Comparison of ENCODE assay signal across 21 cellular contexts in genomic region chr2:214265991-214266489, GRCh38.
A peak's percentile ranks its signal among the peaks of the same experiment; 100 is the strongest.
DNase-seq lines count a peak whose midpoint lies in the region; ATAC-seq and TF ChIP-seq lines count a peak whose summit lies in the region.
"Had no signal": no experiment of that assay in that cellular context is flagged by ENCODE, and none has a peak within 500 bp of the region (broad histone marks: within the 10 kb centered on the region; RNA-seq: fewer than 3 reads in every experiment).

No MANE protein-coding gene starts in this region.

- POLR2A ChIA-PET in PC-9 (lab: Charles Lee; ENCODE audit: unreplicated experiment): no interaction called here

- BruUV-seq in PC-9 (replicated peaks; lab: Mats Ljungman, UMichigan): no TSS peak

- H2AFZ ChIP-seq in PC-9 (no peak overlapping the region), Karpas-422 (ENCODE audit: low read length) (no peak overlapping the region)
- H2AFZ ChIP-seq: GM23338 had no signal

- H3K79me2 ChIP-seq in PC-9 (ENCODE audit: low read depth) (no peaks in the 10 kb centered on the region), Karpas-422 (ENCODE audit: low read length) (no peaks in the 10 kb centered on the region)

- no peak for ATAC-seq in GM18498 (IDR thresholded peaks at IDR 0.05; ENCODE audit: unreplicated experiment)
- ATAC-seq: GM23338, T-cell had no signal

- H3K27me3 ChIP-seq in PC-9 (ENCODE audit: insufficient read depth, low read depth): no peaks in the 10 kb centered on the region
- no peaks in the 10 kb centered on the region for H3K27me3 ChIP-seq in Karpas-422 (ENCODE audit: low read length)

- TF ChIP-seq CTCF in PC-9 (conservative IDR thresholded peaks at IDR 0.05): no peak

- H3K36me3 ChIP-seq in PC-9 (ENCODE audit: low read depth) (no peaks in the 10 kb centered on the region), Karpas-422 (ENCODE audit: insufficient read depth, low read length) (no peaks in the 10 kb centered on the region)
- H3K36me3 ChIP-seq: HAP-1 had no signal

- H3F3A ChIP-seq in PC-9 (ENCODE audit: insufficient read depth, low read depth): no peaks in the 10 kb centered on the region

- H3K4me1 ChIP-seq in PC-9 (replicated peaks; ENCODE audit: insufficient read depth) (no peaks in the 10 kb centered on the region), Karpas-422 (ENCODE audit: low read length) (no peaks in the 10 kb centered on the region)
- H3K4me1 ChIP-seq: HAP-1 had no signal

- peak; percentile 6 for DNase-seq in GM03348 (ENCODE audit: low spot score)
- DNase-seq in astrocyte of the hippocampus (ENCODE audit: low read depth, low spot score): peak; percentile 54
- DNase-seq in foreskin melanocyte: peak; percentile 91
- no peak for DNase-seq in PC-9
- DNase-seq in Karpas-422: no peak
- no peak for DNase-seq in activated T-cell treated with anti-CD3 and anti-CD28 coated beads for 4 hours
- DNase-seq: DMS153; DND-41; KG1; MM.1S; NCI-H2029; NCI-H446 treated with DMSO at 0.1 percent for 48 hours; NCI-H526; NCI-H82; NK-92 treated with Interleukin-12 subunit alpha and Interleukin-12 subunit beta, amount 100 ng/mL, for 24 hours; SHP77; T-cell had no signal

- intact Hi-C loops in PC-9 (cut with micrococcal nuclease; ENCODE audit: unreplicated experiment): no loop called here

- H3K9me3 ChIP-seq in PC-9 (ENCODE audit: insufficient read depth, low read depth) (no peaks in the 10 kb centered on the region), Karpas-422 (ENCODE audit: low read length) (peaks cover 23% of the 10 kb centered on the region; the same call in 1 of the 2 replicates)
- H3K9me3 ChIP-seq: HAP-1 had no signal

- no peak overlapping the region for H3K4me2 ChIP-seq in PC-9
- no peak overlapping the region for H3K4me2 ChIP-seq in Karpas-422 (ENCODE audit: low read depth, low read length, poor library complexity, severe bottlenecking)
- H3K4me2 ChIP-seq: GM23338 had no signal

- H3K4me3 ChIP-seq in PC-9: no peak overlapping the region
- no peak overlapping the region for H3K4me3 ChIP-seq in Karpas-422 (ENCODE audit: low read length)
- H3K4me3 ChIP-seq: GM23338, HAP-1 had no signal

- H3K9me2 ChIP-seq in PC-9 (ENCODE audit: insufficient read depth): 0 out of 2 replicates have a peak, but pooled peaks cover 3% of the 10 kb centered on the region
- 0 out of 2 replicates have a peak, but pooled peaks cover 3% of the 10 kb centered on the region for H3K9me2 ChIP-seq in Karpas-422 (replicated peaks; ENCODE audit: insufficient read depth, low read length)

- no peak overlapping the region for H3K9ac ChIP-seq in Karpas-422 (ENCODE audit: low read length)

- CTCF ChIA-PET in PC-9 (lab: Charles Lee): no interaction called here

- no peaks in the 10 kb centered on the region for H4K20me1 ChIP-seq in PC-9 (ENCODE audit: insufficient read depth)
- no peaks in the 10 kb centered on the region for H4K20me1 ChIP-seq in Karpas-422 (ENCODE audit: insufficient read depth, low read depth, low read length)

- H3K27ac ChIP-seq in PC-9 (no peak overlapping the region), Karpas-422 (ENCODE audit: low read length) (no peak overlapping the region)
- H3K27ac ChIP-seq: RWPE1 had no signal

Comparison
In these comparisons a context has a peak if more than half of its experiments do, and no peak if none do; other contexts are left out.
1. DNase-seq: peak in GM03348 (single experiment), astrocyte of the hippocampus (single experiment) and foreskin melanocyte (single experiment); none in PC-9 (0 of 2), Karpas-422 (single experiment) and activated T-cell treated with anti-CD3 and anti-CD28 coated beads for 4 hours (single experiment).